ENCODE assay signal across 8 cellular contexts in the genomic region with DNA sequence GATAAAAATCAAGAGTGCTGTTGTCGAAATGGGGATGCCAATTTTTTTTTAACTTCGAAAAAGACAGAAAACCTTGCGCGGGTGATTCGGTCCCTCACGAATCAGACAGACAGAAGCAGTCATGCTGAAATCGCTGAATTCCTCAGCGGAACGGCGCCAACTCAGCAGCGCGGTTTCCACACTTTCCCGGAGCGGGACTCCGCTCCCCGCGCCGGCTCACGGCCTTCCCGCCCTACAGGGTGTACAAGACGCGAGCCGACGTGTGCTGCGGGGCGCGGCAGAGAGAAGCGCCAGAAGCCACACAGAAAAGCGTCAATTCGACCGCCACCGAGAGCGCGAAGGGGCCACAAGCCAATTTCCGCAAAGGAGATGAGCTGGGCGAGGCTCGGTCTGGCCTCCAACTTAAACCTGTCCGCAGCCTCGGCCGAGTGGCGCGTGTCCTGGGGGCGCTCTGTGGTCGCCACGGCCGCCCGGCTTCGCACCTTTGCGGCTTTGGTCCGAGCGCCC. TPM values are rescaled to one million over a fixed set of nuclear protein-coding genes. Genes with fewer than 3 reads are reported as not detected.
DNase-seq lines count a peak whose midpoint lies in the region; ATAC-seq and TF ChIP-seq lines count a peak whose summit lies in the region.

No MANE protein-coding gene starts in this region.

- intact Hi-C loops in breast epithelium (cut with DNase I; ENCODE audit: low total_unique reads) (loop anchor here (2.0 kb wide), 1 partner anchor 33 kb away; no protein-coding TSS in a partner anchor), MCF 10A (cut with micrococcal nuclease) (no loop called here)

- no peaks in the 10 kb centered on the region for H3K4me1 ChIP-seq in breast epithelium
- H3K4me1 ChIP-seq in HUES48 (ENCODE audit: control insufficient read depth, insufficient read depth, low read length): no peaks in the 10 kb centered on the region
- no peaks in the 10 kb centered on the region for H3K4me1 ChIP-seq in adipocyte (ENCODE audit: control insufficient read depth, insufficient read depth, low read length)
- no peaks in the 10 kb centered on the region for H3K4me1 ChIP-seq in thoracic aorta (ENCODE audit: control insufficient read depth in 1 of 2, low read depth in 2 of 2)

- no peak overlapping the region for H3K27ac Mint-ChIP-seq in MCF 10A (ENCODE audit: low read depth, unreplicated experiment)
- peak overlapping the region; percentile 89 for H3K27ac Mint-ChIP-seq in memory B cell

- BruUV-seq in MCF 10A (replicated peaks; lab: Mats Ljungman, UMichigan): no TSS peak

- ATAC-seq in memory B cell (ENCODE audit: low read depth) (peak; percentile 12), thoracic aorta (ENCODE audit: insufficient number of reproducible peaks, low FRiP score, low read depth) (no peak), HG02840 (IDR thresholded peaks at IDR 0.05; ENCODE audit: low FRiP score, unreplicated experiment) (no peak)

- no peak for TF ChIP-seq CTCF in breast epithelium (IDR thresholded peaks at IDR 0.05)
- no peak for TF ChIP-seq CTCF in MCF 10A (IDR thresholded peaks at IDR 0.05; ENCODE audit: unreplicated experiment)
- no peak for TF ChIP-seq CTCF in thoracic aorta (IDR thresholded peaks at IDR 0.05)

- CTCF ChIA-PET in MCF 10A (lab: Yijun Ruan, JAX): no interaction called here

- H3K27ac ChIP-seq in breast epithelium (peak overlapping the region; percentile 60 to 77), HUES48 (ENCODE audit: low read depth, low read length) (no peak overlapping the region), thoracic aorta (peak overlapping the region; percentile 65 to 80)

- H3K27me3 Mint-ChIP-seq in MCF 10A (ENCODE audit: insufficient read depth, unreplicated experiment): no peaks in the 10 kb centered on the region
- H3K27me3 Mint-ChIP-seq in memory B cell: no peaks in the 10 kb centered on the region

- H3K4me1 Mint-ChIP-seq in MCF 10A (ENCODE audit: insufficient read depth, unreplicated experiment) (no peaks in the 10 kb centered on the region), memory B cell (peaks cover 10% of the 10 kb centered on the region)

- POLR2A ChIA-PET in MCF 10A (lab: Yijun Ruan, JAX): no interaction called here

- DNase-seq in breast epithelium (ENCODE audit: low spot score in 2 of 2): no peak
- DNase-seq in MCF 10A (ENCODE audit: unreplicated experiment): no peak
- DNase-seq in adipocyte (ENCODE audit: low read depth): peak; percentile 1
- DNase-seq in memory B cell (ENCODE audit: low spot score in 2 of 2): peak; percentile 12 to 16
- DNase-seq in thoracic aorta (ENCODE audit: low spot score): no peak
- no peak for DNase-seq in NCI-H1436 (lab: John Stamatoyannopoulos, UW)

- no peak for TF ChIP-seq POLR2A in breast epithelium (IDR thresholded peaks at IDR 0.05)

- H3K36me3 ChIP-seq in breast epithelium (no peaks in the 10 kb centered on the region), HUES48 (ENCODE audit: control insufficient read depth, insufficient read depth, low read length) (no peaks in the 10 kb centered on the region), adipocyte (ENCODE audit: control insufficient read depth, insufficient read depth, low read length, severe bottlenecking) (no peaks in the 10 kb centered on the region), thoracic aorta (no peaks in the 10 kb centered on the region)

- no peak overlapping the region for H3K4me3 Mint-ChIP-seq in MCF 10A (ENCODE audit: unreplicated experiment)
- H3K4me3 Mint-ChIP-seq in memory B cell: peak overlapping the region; percentile 99

- H3K36me3 Mint-ChIP-seq in MCF 10A (ENCODE audit: insufficient read depth, unreplicated experiment) (no peaks in the 10 kb centered on the region), memory B cell (no peaks in the 10 kb centered on the region)

- H3K9me3 Mint-ChIP-seq in MCF 10A (ENCODE audit: unreplicated experiment) (no peaks in the 10 kb centered on the region), memory B cell (no peaks in the 10 kb centered on the region)

- H3K27me3 ChIP-seq in breast epithelium: peaks cover 0 to 21% of the 10 kb centered on the region in 2 donors
- H3K27me3 ChIP-seq in HUES48 (ENCODE audit: control insufficient read depth, insufficient read depth, low read length): peaks cover 44% of the 10 kb centered on the region
- peaks cover 17% of the 10 kb centered on the region for H3K27me3 ChIP-seq in adipocyte (replicated peaks; ENCODE audit: control insufficient read depth, insufficient read depth, low read length)
- no peaks in the 10 kb centered on the region for H3K27me3 ChIP-seq in thoracic aorta (replicated peaks; ENCODE audit: insufficient read depth)

- no peaks in the 10 kb centered on the region for H3K9me3 ChIP-seq in breast epithelium
- H3K9me3 ChIP-seq in HUES48 (ENCODE audit: control insufficient read depth, insufficient read depth, low read length): peaks cover 37% of the 10 kb centered on the region
- H3K9me3 ChIP-seq in adipocyte (ENCODE audit: control insufficient read depth, low read length): peaks cover 3% of the 10 kb centered on the region
- no peaks in the 10 kb centered on the region for H3K9me3 ChIP-seq in thoracic aorta

- H3K9ac ChIP-seq in HUES48 (ENCODE audit: low read depth, low read length) (no peak overlapping the region), adipocyte (ENCODE audit: low read length) (no peak overlapping the region)

- H3K4me3 ChIP-seq in breast epithelium (peak overlapping the region; percentile 44 to 69 (median 54)), HUES48 (ENCODE audit: low read depth, low read length) (peak overlapping the region; percentile 61), adipocyte (ENCODE audit: low read length) (no peak overlapping the region), thoracic aorta (peak overlapping the region; percentile 75)

RNA-seq across cellular contexts. Expression of a gene that starts 1.3 kb away (rescaled TPM):
- total RNA-seq in breast epithelium (1 to 10 TPM in 2 of 3 donors, under 1 TPM in 1; 0.64 to 1.8 (median 1.6) TPM), MCF 10A (2022) (not detected in 2 replicates), thoracic aorta (1 to 10 TPM; 2.2 to 2.3 TPM)

Comparison
In these comparisons a context has a peak if more than half of its experiments do, and no peak if none do; other contexts are left out.
1. DNase-seq: peak in adipocyte (single experiment) and memory B cell (2 of 2); none in breast epithelium (0 of 2), MCF 10A (single experiment), thoracic aorta (single experiment) and NCI-H1436 (single experiment).